8 cellular contexts compared by ENCODE assay signal in the genomic region with DNA sequence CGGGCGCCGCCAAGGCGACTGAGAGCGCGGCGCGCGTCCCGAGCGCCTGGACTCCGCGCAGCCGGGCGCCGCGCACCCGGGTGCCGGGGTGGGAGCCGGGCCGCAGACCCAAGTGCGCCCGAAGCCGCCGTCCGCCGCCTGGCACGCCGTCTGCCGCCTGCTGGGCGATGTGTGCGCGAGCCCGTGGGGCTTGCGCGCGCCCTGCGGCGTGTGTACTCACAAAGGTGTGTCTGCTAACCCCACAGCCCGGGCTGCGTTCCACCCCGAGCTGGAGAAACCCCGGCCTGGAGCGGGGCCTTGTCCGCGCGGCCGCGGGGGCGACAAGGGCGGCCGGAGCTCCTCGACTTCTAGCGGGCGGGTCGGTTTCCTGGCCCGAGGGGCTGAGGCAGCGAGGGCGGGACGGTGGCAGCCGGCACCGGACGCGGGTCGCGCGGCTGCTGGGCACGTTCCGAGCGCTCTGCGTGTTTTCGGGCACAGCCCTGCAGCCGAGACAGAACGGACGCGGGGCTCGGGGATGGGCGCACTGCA. TPM values are rescaled to one million over a fixed set of nuclear protein-coding genes. Genes with fewer than 3 reads are reported as not detected.
DNase-seq lines count a peak whose midpoint lies in the region; ATAC-seq and TF ChIP-seq lines count a peak whose summit lies in the region.

No MANE protein-coding gene starts in this region.

- peaks cover 51% of the 10 kb centered on the region for H3K4me1 Mint-ChIP-seq in activated T-cell treated with anti-CD3 and anti-CD28 coated beads, Interleukin-2, amount 50 U/mL, for 24 hours (ENCODE audit: low read depth)

- no peaks in the 10 kb centered on the region for H3K9me3 Mint-ChIP-seq in activated T-cell treated with anti-CD3 and anti-CD28 coated beads, Interleukin-2, amount 50 U/mL, for 24 hours

- intact Hi-C loops in mucosa of descending colon (cut with DNase I, micrococcal nuclease) = loop anchor here in 1 of 2 donors (10.0 kb wide), 1 partner anchor 294 kb away; no protein-coding TSS in a partner anchor

- no peaks in the 10 kb centered on the region for H3K36me3 ChIP-seq in mucosa of descending colon (ENCODE audit: low read depth)

- peaks cover 6% of the 10 kb centered on the region for H3K36me3 Mint-ChIP-seq in activated T-cell treated with anti-CD3 and anti-CD28 coated beads, Interleukin-2, amount 50 U/mL, for 24 hours (ENCODE audit: low read depth)

- TF ChIP-seq CTCF in AG10803 (conservative IDR thresholded peaks at IDR 0.05; ENCODE audit: low read length) (peak; percentile 38), epithelial cell of proximal tubule (conservative IDR thresholded peaks at IDR 0.05; ENCODE audit: low read depth, low read length) (peak; percentile 50), mucosa of descending colon (IDR thresholded peaks at IDR 0.05) (no peak)

- H3K4me3 ChIP-seq in AG10803 (ENCODE audit: low read length) = peak overlapping the region; percentile 83
- H3K4me3 ChIP-seq in epithelial cell of proximal tubule (ENCODE audit: low read depth, low read length) = peak overlapping the region; percentile 86
- peak overlapping the region; percentile 94 for H3K4me3 ChIP-seq in mucosa of descending colon

- peaks cover 25% of the 10 kb centered on the region for H3K4me1 ChIP-seq in mucosa of descending colon (ENCODE audit: low read depth)

- H3K27me3 Mint-ChIP-seq in activated T-cell treated with anti-CD3 and anti-CD28 coated beads, Interleukin-2, amount 50 U/mL, for 24 hours = peaks cover 28% of the 10 kb centered on the region

- DNase-seq in AG10803 (ENCODE audit: low read depth) (peak; percentile 80), NCI-H774 (lab: John Stamatoyannopoulos, UW) (peak; percentile 64), epithelial cell of proximal tubule (ENCODE audit: low read depth) (no peak), mucosa of descending colon (peak; percentile 84 to 91 (median 90))
- DNase-seq in activated T-cell treated with anti-CD3 and anti-CD28 coated beads, Interleukin-2, amount 50 U/mL, for 24 hours = peak; percentile 81
- peak; percentile 67 for DNase-seq in stimulated activated naive CD8-positive, alpha-beta T cell treated with anti-CD3 and anti-CD28 coated beads, Interleukin-15, Interleukin-2, amounts not matched to agents 100 U/mL and 50 U/mL, for 24 hours

- no peaks in the 10 kb centered on the region for H3K9me3 ChIP-seq in mucosa of descending colon

- no peak overlapping the region for H3K27ac Mint-ChIP-seq in activated T-cell treated with anti-CD3 and anti-CD28 coated beads, Interleukin-2, amount 50 U/mL, for 24 hours

- peak overlapping the region; percentile 87 for H3K4me3 Mint-ChIP-seq in activated T-cell treated with anti-CD3 and anti-CD28 coated beads, Interleukin-2, amount 50 U/mL, for 24 hours

- ATAC-seq in GM18868 (IDR thresholded peaks at IDR 0.05; ENCODE audit: unreplicated experiment) (peak; percentile 31), HG03108 (IDR thresholded peaks at IDR 0.05; ENCODE audit: unreplicated experiment) (peak; percentile 27), mucosa of descending colon (peak; percentile 67)
- peak; percentile 15 for ATAC-seq in stimulated activated naive CD8-positive, alpha-beta T cell treated with anti-CD3 and anti-CD28 coated beads, Interleukin-15, Interleukin-2, amounts not matched to agents 100 U/mL and 50 U/mL, for 24 hours

RNA-seq across cellular contexts. Expression of a gene that starts 1.1 kb away (rescaled TPM):
- total RNA-seq in epithelial cell of proximal tubule (7.8 and 8.2 TPM in 2 replicates), mucosa of descending colon (10 to 100 TPM; 26.2 to 39.4 (median 27.8) TPM)

Comparison
In these comparisons a context has a peak if more than half of its experiments do, and no peak if none do; other contexts are left out.
1. ATAC-seq: peak in every context shown above with its lines; median percentile 67 in mucosa of descending colon; 31 in GM18868; 27 in HG03108; 15 in stimulated activated naive CD8-positive, alpha-beta T cell treated with anti-CD3 and anti-CD28 coated beads, Interleukin-15, Interleukin-2, amounts not matched to agents 100 U/mL and 50 U/mL, for 24 hours.